In genomic region chr14:81148635-81149034, GRCh38 we compare ENCODE assay signal across 11 cellular contexts.
"Had no signal": no experiment of that assay in that cellular context is flagged by ENCODE, and none has a peak within 500 bp of the region (broad histone marks: within the 10 kb centered on the region; RNA-seq: fewer than 3 reads in every experiment).

No MANE protein-coding gene starts in this region.

- ATAC-seq: GM23338, HCT116 had no signal

- H3K36me3 ChIP-seq: HAP-1 had no signal

- DNase-seq: GM23248, GOT3, H7, H9, HCEC 1CT, HFFc6 had no signal

- H3K27ac ChIP-seq: GM23248 had no signal

- H3K9me3 ChIP-seq: HAP-1 had no signal

- H3K4me2 ChIP-seq: GM23338 had no signal

- H2AFZ ChIP-seq: GM23248, GM23338 had no signal

- H3K4me1 ChIP-seq: HAP-1 had no signal

- H3K9ac ChIP-seq: GM23248 had no signal

- FAIRE-seq: H1, H54 had no signal

- H3K4me3 ChIP-seq: GM23248, GM23338, HAP-1 had no signal
